ENCODE assay signal across 11 cellular contexts in genomic region chr10:80154978-80155695, GRCh38. TPM values are rescaled to one million over a fixed set of nuclear protein-coding genes. Genes with fewer than 3 reads are reported as not detected.
DNase-seq lines count a peak whose midpoint lies in the region; ATAC-seq, FAIRE-seq and TF ChIP-seq lines count a peak whose summit lies in the region.
"Had no signal": no experiment of that assay in that cellular context is flagged by ENCODE, and none has a peak within 500 bp of the region (broad histone marks: within the 10 kb centered on the region; RNA-seq: fewer than 3 reads in every experiment).

No MANE protein-coding gene starts in this region.

- TF ChIP-seq CTCF in activated CD8-positive, alpha-beta T cell treated with anti-CD3 and anti-CD28 coated beads for 36 hours (IDR thresholded peaks at IDR 0.05), result no peak
- TF ChIP-seq CTCF in astrocyte of the spinal cord (IDR thresholded peaks at IDR 0.05; ENCODE audit: low read depth, low read length), result no peak
- TF ChIP-seq CTCF in kidney (IDR thresholded peaks at IDR 0.05; ENCODE audit: borderline replicate concordance, extremely low read depth, insufficient read depth), result no peak

- H3K27ac ChIP-seq in kidney (ENCODE audit: low read depth in 2 of 2, low read length in 2 of 2) (peak overlapping the region; percentile 52 to 80), temporal lobe (ENCODE audit: low read depth, low read length) (peak overlapping the region; percentile 89)
- H3K27ac ChIP-seq: A549 had no signal

- peaks cover 10% of the 10 kb centered on the region for H3K4me1 Mint-ChIP-seq in activated CD8-positive, alpha-beta T cell treated with anti-CD3 and anti-CD28 coated beads for 36 hours (ENCODE audit: low read depth)
- peaks cover 16% of the 10 kb centered on the region for H3K4me1 Mint-ChIP-seq in activated CD8-positive, alpha-beta T cell treated with anti-CD3 and anti-CD28 coated beads, Interleukin-2, amount 10 ng/mL, durations not matched to agents 7 days and 5 days (ENCODE audit: low read depth)

- intact Hi-C loops in activated CD8-positive, alpha-beta T cell treated with anti-CD3 and anti-CD28 coated beads for 36 hours (cut with micrococcal nuclease), result no loop called here
- intact Hi-C loops in kidney (cut with DNase I), result loop anchor here (10.0 kb wide), 1 partner anchor 50 kb away; the partner anchor contains the start of gene ANXA11

- H3K4me3 ChIP-seq in astrocyte of the spinal cord (ENCODE audit: low read depth, low read length) (no peak overlapping the region), kidney (ENCODE audit: low read length in 2 of 2) (no peak overlapping the region)
- H3K4me3 ChIP-seq: A549 had no signal

- ATAC-seq in activated CD8-positive, alpha-beta T cell treated with anti-CD3 and anti-CD28 coated beads for 36 hours, result no peak
- ATAC-seq in activated CD8-positive, alpha-beta T cell treated with anti-CD3 and anti-CD28 coated beads, Interleukin-2, amount 10 ng/mL, durations not matched to agents 7 days and 5 days, result no peak
- ATAC-seq in GM21786 (IDR thresholded peaks at IDR 0.05; ENCODE audit: unreplicated experiment), result no peak
- ATAC-seq: A549 had no signal

- POLR2A ChIA-PET in activated CD8-positive, alpha-beta T cell treated with anti-CD3 and anti-CD28 coated beads for 36 hours (lab: Charles Lee), result no interaction called here
- POLR2A ChIA-PET in activated CD8-positive, alpha-beta T cell treated with anti-CD3 and anti-CD28 coated beads, Interleukin-2, amount 10 ng/mL, durations not matched to agents 7 days and 5 days (lab: Charles Lee), result no interaction called here

- H3K27ac Mint-ChIP-seq in activated CD8-positive, alpha-beta T cell treated with anti-CD3 and anti-CD28 coated beads for 36 hours, result peak overlapping the region; percentile 68
- H3K27ac Mint-ChIP-seq in activated CD8-positive, alpha-beta T cell treated with anti-CD3 and anti-CD28 coated beads, Interleukin-2, amount 10 ng/mL, durations not matched to agents 7 days and 5 days, result no peak overlapping the region

- FAIRE-seq in kidney (lab: Jason Lieb, UNC), result no peak
- FAIRE-seq: A549 had no signal

- H3K9me3 Mint-ChIP-seq in activated CD8-positive, alpha-beta T cell treated with anti-CD3 and anti-CD28 coated beads for 36 hours, result peaks cover 12% of the 10 kb centered on the region
- H3K9me3 Mint-ChIP-seq in activated CD8-positive, alpha-beta T cell treated with anti-CD3 and anti-CD28 coated beads, Interleukin-2, amount 10 ng/mL, durations not matched to agents 7 days and 5 days (ENCODE audit: insufficient read depth), result no peaks in the 10 kb centered on the region

- no peak overlapping the region for H3K4me3 Mint-ChIP-seq in activated CD8-positive, alpha-beta T cell treated with anti-CD3 and anti-CD28 coated beads for 36 hours
- no peak overlapping the region for H3K4me3 Mint-ChIP-seq in activated CD8-positive, alpha-beta T cell treated with anti-CD3 and anti-CD28 coated beads, Interleukin-2, amount 10 ng/mL, durations not matched to agents 7 days and 5 days

- no peaks in the 10 kb centered on the region for H3K27me3 Mint-ChIP-seq in activated CD8-positive, alpha-beta T cell treated with anti-CD3 and anti-CD28 coated beads for 36 hours
- H3K27me3 Mint-ChIP-seq in activated CD8-positive, alpha-beta T cell treated with anti-CD3 and anti-CD28 coated beads, Interleukin-2, amount 10 ng/mL, durations not matched to agents 7 days and 5 days (ENCODE audit: low read depth), result no peaks in the 10 kb centered on the region

- peaks cover 13 to 23% of the 10 kb centered on the region in 2 donors for H3K4me1 ChIP-seq in kidney (ENCODE audit: control insufficient read depth in 1 of 2, insufficient read depth in 1 of 2, low read depth in 1 of 2, low read length in 2 of 2)

- H3K36me3 ChIP-seq in kidney (ENCODE audit: control insufficient read depth in 1 of 2, insufficient read depth in 2 of 2, low read length in 2 of 2), result peaks cover 31 to 61% of the 10 kb centered on the region in 2 donors

- CTCF ChIA-PET in activated CD8-positive, alpha-beta T cell treated with anti-CD3 and anti-CD28 coated beads for 36 hours (lab: Charles Lee), result interaction anchor here (2.3 to 3.1 kb wide), 2 partner anchors 11 to 67 kb away, joined by 9 to 24 read pairs; no protein-coding TSS in a partner anchor
- CTCF ChIA-PET in activated CD8-positive, alpha-beta T cell treated with anti-CD3 and anti-CD28 coated beads, Interleukin-2, amount 10 ng/mL, durations not matched to agents 7 days and 5 days (lab: Charles Lee), result interaction anchor here (0.9 kb wide), 2 partner anchors 49 to 68 kb away, joined by 3 to 4 read pairs; no protein-coding TSS in a partner anchor

- in situ Hi-C loops in astrocyte of the spinal cord (cut with HindIII; ENCODE audit: low sequenced_read_pairs), result no loop called here

- peaks cover 90% of the 10 kb centered on the region for H3K36me3 Mint-ChIP-seq in activated CD8-positive, alpha-beta T cell treated with anti-CD3 and anti-CD28 coated beads for 36 hours (ENCODE audit: low read depth)
- peaks cover 89% of the 10 kb centered on the region for H3K36me3 Mint-ChIP-seq in activated CD8-positive, alpha-beta T cell treated with anti-CD3 and anti-CD28 coated beads, Interleukin-2, amount 10 ng/mL, durations not matched to agents 7 days and 5 days (ENCODE audit: low read depth)

- no peaks in the 10 kb centered on the region for H3K9me3 ChIP-seq in kidney (ENCODE audit: control insufficient read depth in 1 of 2, low read length in 2 of 2)
- H3K9me3 ChIP-seq: A549 had no signal

- DNase-seq in activated CD8-positive, alpha-beta T cell treated with anti-CD3 and anti-CD28 coated beads for 36 hours, result no peak
- DNase-seq in activated CD8-positive, alpha-beta T cell treated with anti-CD3 and anti-CD28 coated beads, Interleukin-2, amount 10 ng/mL, durations not matched to agents 7 days and 5 days, result no peak
- peak; percentile 96 for DNase-seq in astrocyte of the spinal cord (ENCODE audit: low read depth, low spot score)
- DNase-seq in kidney, result peak; percentile 33
- no peak for DNase-seq in HuH-7.5 (ENCODE audit: low spot score)
- DNase-seq in AML-193 (lab: John Stamatoyannopoulos, UW), result no peak
- DNase-seq: activated CD8-positive, alpha-beta memory T cell treated with anti-CD3 and anti-CD28 coated beads for 24 hours had no signal

- no peak overlapping the region for H3K9ac ChIP-seq in kidney (ENCODE audit: low read length in 2 of 2)

RNA-seq across cellular contexts. Expression of gene PLAC9, which starts 22.6 kb away (rescaled TPM):
- total RNA-seq in activated CD8-positive, alpha-beta T cell treated with anti-CD3 and anti-CD28 coated beads for 36 hours, result not detected
- total RNA-seq in activated CD8-positive, alpha-beta T cell treated with anti-CD3 and anti-CD28 coated beads, Interleukin-2, amount 10 ng/mL, durations not matched to agents 7 days and 5 days, result not detected
- total RNA-seq in kidney (31.4 TPM), temporal lobe (1.7 TPM)
- polyA plus RNA-seq in kidney (ENCODE audit: insufficient read depth, low read depth, low replicate concordance), result 49.9 TPM
- total RNA-seq: HT-29 had no signal
- polyA plus RNA-seq: A549 had no signal

RNA-seq across cellular contexts. Expression of gene ANXA11, which starts 50.2 kb away (rescaled TPM):
- total RNA-seq in activated CD8-positive, alpha-beta T cell treated with anti-CD3 and anti-CD28 coated beads for 36 hours, result 100 to 1,000 TPM; 226 to 238 TPM
- 100 to 1,000 TPM; 249 to 277 TPM for total RNA-seq in activated CD8-positive, alpha-beta T cell treated with anti-CD3 and anti-CD28 coated beads, Interleukin-2, amount 10 ng/mL, durations not matched to agents 7 days and 5 days
- total RNA-seq in kidney, result 435 TPM
- 543 TPM for polyA plus RNA-seq in kidney (ENCODE audit: insufficient read depth, low read depth, low replicate concordance)
- 3.2 TPM for total RNA-seq in temporal lobe

Comparison
In these comparisons a context has a peak if more than half of its experiments do, and no peak if none do; other contexts are left out.
1. DNase-seq: peak in astrocyte of the spinal cord (single experiment) and kidney (single experiment); none in activated CD8-positive, alpha-beta T cell treated with anti-CD3 and anti-CD28 coated beads for 36 hours (single experiment), activated CD8-positive, alpha-beta T cell treated with anti-CD3 and anti-CD28 coated beads, Interleukin-2, amount 10 ng/mL, durations not matched to agents 7 days and 5 days (single experiment), HuH-7.5 (single experiment) and AML-193 (0 of 2).
2. RNA of gene PLAC9, which starts 22.6 kb away (total RNA-seq): 31.4 TPM in kidney (single experiment); 1.7 TPM in temporal lobe (single experiment), not detected in activated CD8-positive, alpha-beta T cell treated with anti-CD3 and anti-CD28 coated beads for 36 hours and not detected in activated CD8-positive, alpha-beta T cell treated with anti-CD3 and anti-CD28 coated beads, Interleukin-2, amount 10 ng/mL, durations not matched to agents 7 days and 5 days; every median in the first group is over 10 times any median in the second.
3. RNA of gene ANXA11, which starts 50.2 kb away (total RNA-seq): 435 TPM in kidney (single experiment), 249 to 277 TPM in activated CD8-positive, alpha-beta T cell treated with anti-CD3 and anti-CD28 coated beads, Interleukin-2, amount 10 ng/mL, durations not matched to agents 7 days and 5 days and 226 to 238 TPM in activated CD8-positive, alpha-beta T cell treated with anti-CD3 and anti-CD28 coated beads for 36 hours; 3.2 TPM in temporal lobe (single experiment); every median in the first group is over 10 times any median in the second.